ENCODE assay signal across 10 cellular contexts in genomic region chr21:45540601-45540970, GRCh38. TPM values are rescaled to one million over a fixed set of nuclear protein-coding genes. Genes with fewer than 3 reads are reported as not detected.
A peak's percentile ranks its signal among the peaks of the same experiment; 100 is the strongest.
DNase-seq lines count a peak whose midpoint lies in the region; ATAC-seq and TF ChIP-seq lines count a peak whose summit lies in the region.
"Had no signal": no experiment of that assay in that cellular context is flagged by ENCODE, and none has a peak within 500 bp of the region (broad histone marks: within the 10 kb centered on the region; RNA-seq: fewer than 3 reads in every experiment).

No MANE protein-coding gene starts in this region.

- H3K27me3 Mint-ChIP-seq in activated T-cell treated with anti-CD3 and anti-CD28 coated beads, Interleukin-2, amount 50 U/mL, for 4 hours (ENCODE audit: low read depth) = no peaks in the 10 kb centered on the region

- H3K4me1 ChIP-seq in A673 (ENCODE audit: insufficient read depth, low read length, poor library complexity, severe bottlenecking) = peaks cover 25% of the 10 kb centered on the region

- H3K36me3 ChIP-seq in A673 (ENCODE audit: insufficient read depth, low read length, poor library complexity, severe bottlenecking) (peaks cover 6% of the 10 kb centered on the region), H7 (replicated peaks; ENCODE audit: control insufficient read depth, insufficient read depth, low read length) (peaks cover 1% of the 10 kb centered on the region; the same call in 1 of the 2 replicates)

- no peak for DNase-seq in A673 (ENCODE audit: low spot score)
- DNase-seq in H7 = peak; percentile 52
- DNase-seq in activated T-cell treated with anti-CD3 and anti-CD28 coated beads, Interleukin-2, amount 50 U/mL, for 4 hours = peak; percentile 2
- DNase-seq in left lobe of liver (ENCODE audit: low spot score) = peak; percentile 44
- DNase-seq in substantia nigra (lab: John Stamatoyannopoulos, UW) = no peak
- no peak for DNase-seq in amygdala (lab: John Stamatoyannopoulos, UW)
- DNase-seq in putamen (ENCODE audit: low spot score) = no peak
- no peak for DNase-seq in GF-D8 (lab: John Stamatoyannopoulos, UW)
- DNase-seq: stimulated activated CD4-positive, alpha-beta T cell treated with anti-CD3 and anti-CD28 coated beads, Interleukin-12 subunit alpha, Interleukin-12 subunit beta, amount 100 ng/mL, for 4 hours had no signal

- H3K4me3 Mint-ChIP-seq in activated T-cell treated with anti-CD3 and anti-CD28 coated beads, Interleukin-2, amount 50 U/mL, for 4 hours = peak overlapping the region; percentile 83

- no peaks in the 10 kb centered on the region for H3K36me3 Mint-ChIP-seq in activated T-cell treated with anti-CD3 and anti-CD28 coated beads, Interleukin-2, amount 50 U/mL, for 4 hours (ENCODE audit: insufficient read depth)

- CTCF ChIA-PET in A673 (lab: Charles Lee) = no interaction called here

- no peak for ATAC-seq in activated T-cell treated with anti-CD3 and anti-CD28 coated beads, Interleukin-2, amount 50 U/mL, for 4 hours
- ATAC-seq in left lobe of liver = no peak

- POLR2A ChIA-PET in A673 (lab: Charles Lee; ENCODE audit: low non-redundant PET) = no interaction called here

- no peak for TF ChIP-seq CTCF in A673 (conservative IDR thresholded peaks at IDR 0.05; ENCODE audit: low read depth, low read length)

- peaks cover 15% of the 10 kb centered on the region for H3K4me1 Mint-ChIP-seq in activated T-cell treated with anti-CD3 and anti-CD28 coated beads, Interleukin-2, amount 50 U/mL, for 4 hours (ENCODE audit: low read depth)

- no TSS peak for BruUV-seq in A673 (replicated peaks; lab: Mats Ljungman, UMichigan)

- intact Hi-C loops in A673 (cut with micrococcal nuclease; ENCODE audit: unreplicated experiment) = loop anchor here (10.0 kb wide), 1 partner anchor 344 kb away; no protein-coding TSS in a partner anchor

- no peaks in the 10 kb centered on the region for H3K9me3 ChIP-seq in A673 (ENCODE audit: low read depth, low read length, poor library complexity, severe bottlenecking)

- peak overlapping the region; percentile 79 for H3K4me3 ChIP-seq in A673 (ENCODE audit: low read depth, low read length, poor library complexity, severe bottlenecking)
- H3K4me3 ChIP-seq in H7 (ENCODE audit: insufficient read depth, low read depth, low read length) = no peak overlapping the region

- H3K27ac ChIP-seq in A673 (ENCODE audit: low read depth, low read length, poor library complexity, severe bottlenecking) (peak overlapping the region; percentile 28), substantia nigra (ENCODE audit: low read depth, low read length, poor library complexity, severe bottlenecking) (no peak overlapping the region)
- H3K27ac ChIP-seq: epithelial cell of prostate had no signal

- H3K9me3 Mint-ChIP-seq in activated T-cell treated with anti-CD3 and anti-CD28 coated beads, Interleukin-2, amount 50 U/mL, for 4 hours = no peaks in the 10 kb centered on the region

- no peaks in the 10 kb centered on the region for H3K27me3 ChIP-seq in A673 (replicated peaks; ENCODE audit: insufficient read depth, low read depth, low read length, poor library complexity)
- no peaks in the 10 kb centered on the region for H3K27me3 ChIP-seq in H7 (ENCODE audit: control insufficient read depth, insufficient read depth, low read length)

RNA-seq across cellular contexts. Expression of gene SLC19A1, which starts 1.7 kb away (rescaled TPM):
- total RNA-seq in A673 (2021) (59.6 and 72.1 TPM in 2 replicates), left lobe of liver (13.7 TPM)
- total RNA-seq in H7 (2014; rRNA removed; shearing (Covaris generic)) = 17.9 and 19.6 TPM in 2 replicates
- 10 to 100 TPM; 69.0 to 94.9 (median 77.7) TPM for total RNA-seq in activated T-cell treated with anti-CD3 and anti-CD28 coated beads, Interleukin-2, amount 50 U/mL, for 4 hours

Comparison
In these comparisons a context has a peak if more than half of its experiments do, and no peak if none do; other contexts are left out.
1. DNase-seq: peak in H7 (single experiment), activated T-cell treated with anti-CD3 and anti-CD28 coated beads, Interleukin-2, amount 50 U/mL, for 4 hours (single experiment) and left lobe of liver (single experiment); none in A673 (single experiment), substantia nigra (0 of 49), amygdala (0 of 56), putamen (single experiment) and GF-D8 (single experiment).